ENCODE assay signal across 8 cellular contexts in the genomic region with DNA sequence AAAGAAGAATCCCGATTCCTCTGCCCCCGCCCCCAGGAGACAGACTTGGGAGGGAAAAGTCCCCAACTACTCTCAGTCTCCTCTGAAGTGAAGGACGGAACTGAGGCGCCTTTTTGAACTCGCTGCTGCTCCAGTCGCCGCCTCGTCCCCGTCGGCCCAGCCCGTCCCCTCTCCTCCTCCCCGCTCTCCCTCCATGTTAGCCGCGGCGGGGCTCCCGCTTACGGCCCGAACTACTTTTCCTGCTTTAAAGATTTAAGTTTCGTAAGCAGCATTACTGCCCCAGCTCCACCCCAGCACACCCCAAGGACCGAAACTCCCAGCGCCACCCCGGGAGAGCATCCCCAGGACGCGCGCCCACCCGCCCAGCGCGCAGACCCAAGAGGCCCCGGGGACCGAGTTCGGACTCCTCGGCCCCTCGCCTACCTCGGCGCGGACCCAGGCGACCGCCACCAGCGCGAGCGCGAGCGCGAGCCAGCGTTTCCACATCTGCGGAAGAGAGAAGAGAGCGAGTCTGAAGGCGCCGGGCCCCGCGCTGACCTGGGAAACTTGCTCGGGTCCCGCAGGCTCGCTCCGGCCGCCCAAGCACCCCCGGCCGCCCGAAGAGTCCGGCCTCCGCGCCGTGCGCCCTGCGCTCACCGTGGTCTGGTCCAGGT. TPM values are rescaled to one million over a fixed set of nuclear protein-coding genes. Genes with fewer than 3 reads are reported as not detected.
A peak's percentile ranks its signal among the peaks of the same experiment; 100 is the strongest.
DNase-seq lines count a peak whose midpoint lies in the region; ATAC-seq and TF ChIP-seq lines count a peak whose summit lies in the region.

No MANE protein-coding gene starts in this region.

- no peak for TF ChIP-seq POLR2A in ovary (IDR thresholded peaks at IDR 0.05)

- H3K27ac Mint-ChIP-seq in activated T-cell treated with anti-CD3 and anti-CD28 coated beads, Interleukin-2, amount 50 U/mL, for 24 hours, result no peak overlapping the region

- ATAC-seq in HG03460 (IDR thresholded peaks at IDR 0.05; ENCODE audit: unreplicated experiment) (no peak), HG02973 (IDR thresholded peaks at IDR 0.05; ENCODE audit: unreplicated experiment) (no peak)

- peaks cover 58% of the 10 kb centered on the region for H3K27me3 Mint-ChIP-seq in activated T-cell treated with anti-CD3 and anti-CD28 coated beads, Interleukin-2, amount 50 U/mL, for 24 hours

- H3K27me3 ChIP-seq in ovary, result no peaks in the 10 kb centered on the region

- 0 to 1% (median 0%) methylated on average over 54 to 66 of the region's 66 CpGs for WGBS in ovary, 3 donors

- no peaks in the 10 kb centered on the region for H3K9me3 ChIP-seq in ovary

- TF ChIP-seq CTCF in ovary (IDR thresholded peaks at IDR 0.05), result no peak

- peak overlapping the region; percentile 89 for H3K4me3 ChIP-seq in ovary

- TF ChIP-seq EP300 in ovary (IDR thresholded peaks at IDR 0.05), result no peak

- no peaks in the 10 kb centered on the region for H3K36me3 Mint-ChIP-seq in activated T-cell treated with anti-CD3 and anti-CD28 coated beads, Interleukin-2, amount 50 U/mL, for 24 hours (ENCODE audit: low read depth)

- no peaks in the 10 kb centered on the region for H3K36me3 ChIP-seq in ovary

- H3K9me3 Mint-ChIP-seq in activated T-cell treated with anti-CD3 and anti-CD28 coated beads, Interleukin-2, amount 50 U/mL, for 24 hours, result peaks cover 3% of the 10 kb centered on the region

- H3K27ac ChIP-seq in ovary, result peak overlapping the region; percentile 80 to 85

- peak overlapping the region; percentile 78 for H3K4me3 Mint-ChIP-seq in activated T-cell treated with anti-CD3 and anti-CD28 coated beads, Interleukin-2, amount 50 U/mL, for 24 hours

- intact Hi-C loops in ovary (cut with DNase I), result no loop called here

- peaks cover 9% of the 10 kb centered on the region for H3K4me1 Mint-ChIP-seq in activated T-cell treated with anti-CD3 and anti-CD28 coated beads, Interleukin-2, amount 50 U/mL, for 24 hours (ENCODE audit: low read depth)

- H3K4me1 ChIP-seq in ovary (ENCODE audit: insufficient read depth), result peaks cover 16% of the 10 kb centered on the region

- DNase-seq in Daoy (ENCODE audit: low read depth) (peak; percentile 53), HT1080 (ENCODE audit: low read depth) (peak; percentile 55), germinal center (ENCODE audit: low spot score) (peak; percentile 28), ovary (peak in 3 of 5 donors; percentile 43 to 56 (median 50)), SIG-M5 (lab: John Stamatoyannopoulos, UW) (no peak)
- peak; percentile 38 for DNase-seq in activated T-cell treated with anti-CD3 and anti-CD28 coated beads, Interleukin-2, amount 50 U/mL, for 24 hours

RNA-seq across cellular contexts. Expression of a gene that starts 0.4 kb away (rescaled TPM):
- 476 and 490 TPM in 2 replicates for total RNA-seq in Daoy (2014; rRNA removed; shearing (Covaris generic))
- 134 and 144 TPM in 2 replicates for total RNA-seq in HT1080 (2014; rRNA removed; shearing (Covaris generic))
- polyA plus RNA-seq in HT1080 (2015; cell fraction: cytosol; rRNA removed), result 184 and 222 TPM in 2 replicates
- 315 and 324 TPM in 2 replicates for polyA plus RNA-seq in HT1080 (2015; cell fraction: nucleus; rRNA removed)
- total RNA-seq in ovary, result 100 to 1,000 TPM in 5 of 7 donors, 10 to 100 TPM in 2; 98.0 to 296 (median 204) TPM
- polyA plus RNA-seq in ovary, result 100 to 1,000 TPM; 104 to 357 TPM
